8 cellular contexts compared by ENCODE assay signal in the genomic region with DNA sequence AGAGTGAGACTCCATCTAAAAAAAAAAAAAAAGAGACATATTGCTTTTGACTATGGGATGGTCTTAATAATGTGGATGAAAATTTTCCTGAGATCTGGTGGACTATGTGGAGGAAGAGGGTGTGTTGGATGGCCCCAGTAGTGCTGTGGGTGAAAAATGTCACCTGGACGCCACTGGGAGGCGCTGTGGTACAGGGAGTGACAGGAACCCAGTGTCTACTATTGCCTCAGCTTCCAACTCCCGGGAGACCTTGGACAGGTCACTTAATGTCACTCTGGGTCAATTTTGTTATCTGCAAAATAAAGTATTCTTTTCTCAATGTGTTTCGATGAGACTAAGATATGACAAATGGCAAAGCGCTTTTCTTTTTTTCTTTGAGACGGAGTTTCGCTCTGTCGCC. TPM values are rescaled to one million over a fixed set of nuclear protein-coding genes. Genes with fewer than 3 reads are reported as not detected.
DNase-seq lines count a peak whose midpoint lies in the region; ATAC-seq, FAIRE-seq and TF ChIP-seq lines count a peak whose summit lies in the region.

No MANE protein-coding gene starts in this region.

- DNase-seq in D721Med (ENCODE audit: insufficient read length, low spot score) = no peak
- DNase-seq in HCEC 1CT = peak; percentile 44
- DNase-seq in NCI-H748 (lab: John Stamatoyannopoulos, UW; ENCODE audit: unreplicated experiment) = peak; percentile 61
- DNase-seq in activated T-cell treated with anti-CD3 and anti-CD28 coated beads for 48 hours (ENCODE audit: low read depth) = peak; percentile 58
- DNase-seq in fibroblast of the aortic adventitia (ENCODE audit: low read depth) = peak; percentile 61
- peak; percentile 72 for DNase-seq in neuronal stem cell (ENCODE audit: low spot score)
- DNase-seq in upper lobe of right lung = peak; percentile 88

- H3K27me3 ChIP-seq in neuronal stem cell (ENCODE audit: control insufficient read depth in 3 of 3, insufficient read depth in 3 of 3, low read depth in 1 of 3, low read length in 3 of 3) (no peaks in the 10 kb centered on the region), upper lobe of right lung (no peaks in the 10 kb centered on the region)

- H3K9me3 ChIP-seq in neuronal stem cell (replicated peaks in 1 of 2; ENCODE audit: control insufficient read depth in 2 of 2, insufficient read depth in 1 of 2, low read depth in 1 of 2, low read length in 2 of 2) (no peaks in the 10 kb centered on the region), upper lobe of right lung (no peaks in the 10 kb centered on the region)

- H4K8ac ChIP-seq in neuronal stem cell (ENCODE audit: low read depth, low read length) = no peak overlapping the region

- no peaks in the 10 kb centered on the region for H3K79me1 ChIP-seq in neuronal stem cell (ENCODE audit: low read depth, low read length)

- H2BK120ac ChIP-seq in neuronal stem cell (ENCODE audit: low read depth, low read length) = no peak overlapping the region

- WGBS in neuronal stem cell (ENCODE audit: extremely low coverage in 2 of 2, insufficient read length in 2 of 2, insufficient replicate concordance in 1 of 2), 2 donors = no CpG with 5 or more reads among the region's 8 CpGs

- H2AK5ac ChIP-seq in neuronal stem cell (ENCODE audit: low read depth, low read length) = no peak overlapping the region

- peak; percentile 6 for FAIRE-seq in D721Med (lab: Jason Lieb, UNC)

- no peak overlapping the region for H3K4me2 ChIP-seq in neuronal stem cell (ENCODE audit: insufficient read depth, low read length, poor library complexity, severe bottlenecking)

- intact Hi-C loops in upper lobe of right lung (cut with DNase I) = no loop called here

- H3K27ac ChIP-seq in neuronal stem cell (replicated peaks; ENCODE audit: low read length) (no peak overlapping the region), upper lobe of right lung (no peak overlapping the region)

- H3K4ac ChIP-seq in neuronal stem cell (ENCODE audit: low read length) = no peak overlapping the region

- ATAC-seq in upper lobe of right lung = peak; percentile 99
- ATAC-seq in GM19328 (IDR thresholded peaks at IDR 0.05; ENCODE audit: unreplicated experiment) = no peak

- H3K23ac ChIP-seq in neuronal stem cell (ENCODE audit: low read depth, low read length, poor library complexity) = no peak overlapping the region

- peaks cover 0 to 2% of the 10 kb centered on the region in 2 donors for H3K4me1 ChIP-seq in neuronal stem cell (ENCODE audit: control insufficient read depth in 2 of 2, insufficient read depth in 1 of 2, low read depth in 1 of 2, low read length in 2 of 2)
- H3K4me1 ChIP-seq in upper lobe of right lung = no peaks in the 10 kb centered on the region

- no peak overlapping the region for H3K9ac ChIP-seq in neuronal stem cell (ENCODE audit: low read depth, low read length, poor library complexity)

- H4K91ac ChIP-seq in neuronal stem cell (ENCODE audit: low read depth, low read length, poor library complexity) = no peak overlapping the region

- no peak overlapping the region for H3K18ac ChIP-seq in neuronal stem cell (ENCODE audit: low read length)

- no peak overlapping the region for H3K14ac ChIP-seq in neuronal stem cell (ENCODE audit: low read length)

- TF ChIP-seq CTCF in D721Med (IDR thresholded peaks at IDR 0.05; ENCODE audit: insufficient read depth, missing control alignments) (peak; percentile 72), fibroblast of the aortic adventitia (IDR thresholded peaks at IDR 0.05; ENCODE audit: insufficient read depth, low read length) (peak; percentile 67), upper lobe of right lung (IDR thresholded peaks at IDR 0.05) (peak; percentile 79)

- no peak overlapping the region for H2AFZ ChIP-seq in neuronal stem cell (ENCODE audit: low read length)

- H2BK15ac ChIP-seq in neuronal stem cell (ENCODE audit: low read length) = no peak overlapping the region

- H2BK5ac ChIP-seq in neuronal stem cell (ENCODE audit: low read length) = no peak overlapping the region

- H3K4me3 ChIP-seq in fibroblast of the aortic adventitia (ENCODE audit: low read depth, low read length) = no peak overlapping the region
- H3K4me3 ChIP-seq in neuronal stem cell (ENCODE audit: low read length in 2 of 2) = no peak overlapping the region
- H3K4me3 ChIP-seq in upper lobe of right lung = no peak overlapping the region

- H3K36me3 ChIP-seq in neuronal stem cell (replicated peaks in 1 of 2; ENCODE audit: control insufficient read depth in 2 of 2, insufficient read depth in 2 of 2, low read length in 2 of 2) = no peaks in the 10 kb centered on the region
- H3K36me3 ChIP-seq in upper lobe of right lung = no peaks in the 10 kb centered on the region

- H2BK12ac ChIP-seq in neuronal stem cell (ENCODE audit: low read length) = no peak overlapping the region

RNA-seq across cellular contexts. Expression of gene DCP1A, which starts 27.7 kb away (rescaled TPM):
- total RNA-seq in fibroblast of the aortic adventitia (ENCODE audit: low replicate concordance) (13.1 and 16.4 TPM in 2 replicates), upper lobe of right lung (22.8 TPM)
- 36.1 TPM for polyA plus RNA-seq in neuronal stem cell (2013, experiment 1 of 2)
- 33.8 TPM for polyA plus RNA-seq in neuronal stem cell (2013, experiment 2 of 2)
